In genomic region chr6:7139835-7140470, GRCh38 we compare ENCODE assay signal across 8 cellular contexts. TPM values are rescaled to one million over a fixed set of nuclear protein-coding genes. Genes with fewer than 3 reads are reported as not detected.
DNase-seq lines count a peak whose midpoint lies in the region; ATAC-seq and TF ChIP-seq lines count a peak whose summit lies in the region.

No MANE protein-coding gene starts in this region.

- H3K27me3 ChIP-seq in tibial artery = no peaks in the 10 kb centered on the region

- peak overlapping the region; percentile 82 for H3K4me3 Mint-ChIP-seq in activated T-cell treated with anti-CD3 and anti-CD28 coated beads, Interleukin-2, amount 50 U/mL, for 4 hours
- H3K4me3 Mint-ChIP-seq in activated CD8-positive, alpha-beta T cell treated with anti-CD3 and anti-CD28 coated beads for 36 hours = peak overlapping the region; percentile 76

- intact Hi-C loops in activated CD8-positive, alpha-beta T cell treated with anti-CD3 and anti-CD28 coated beads for 36 hours (cut with micrococcal nuclease) = no loop called here
- intact Hi-C loops in tibial artery (cut with DNase I; ENCODE audit: low total_unique reads) = loop anchor here (2.0 to 5.0 kb wide), 3 partner anchors 31 to 308 kb away; no protein-coding TSS in a partner anchor

- CTCF ChIA-PET in activated CD8-positive, alpha-beta T cell treated with anti-CD3 and anti-CD28 coated beads for 36 hours (lab: Charles Lee) = no interaction called here

- H3K4me1 Mint-ChIP-seq in activated T-cell treated with anti-CD3 and anti-CD28 coated beads, Interleukin-2, amount 50 U/mL, for 4 hours (ENCODE audit: low read depth) = peaks cover 70% of the 10 kb centered on the region
- H3K4me1 Mint-ChIP-seq in activated CD8-positive, alpha-beta T cell treated with anti-CD3 and anti-CD28 coated beads for 36 hours (ENCODE audit: low read depth) = peaks cover 80% of the 10 kb centered on the region

- in situ Hi-C loops in GM13976 (cut with MboI; ENCODE audit: low sequenced_read_pairs, unreplicated experiment) = no loop called here

- POLR2A ChIA-PET in activated CD8-positive, alpha-beta T cell treated with anti-CD3 and anti-CD28 coated beads for 36 hours (lab: Charles Lee) = interaction anchor here (1.2 to 2.2 kb wide), 2 partner anchors 11 to 31 kb away, joined by 4 to 10 read pairs; no protein-coding TSS in a partner anchor

- H3K9me3 ChIP-seq in tibial artery = no peaks in the 10 kb centered on the region

- TF ChIP-seq CTCF in activated CD8-positive, alpha-beta T cell treated with anti-CD3 and anti-CD28 coated beads for 36 hours (IDR thresholded peaks at IDR 0.05) = no peak
- TF ChIP-seq CTCF in tibial artery (IDR thresholded peaks at IDR 0.05) = no peak
- TF ChIP-seq CTCF in GM13976 (IDR thresholded peaks at IDR 0.05; ENCODE audit: borderline replicate concordance, control extremely low read depth, extremely low read depth, insufficient read depth, missing control alignments) = no peak

- no peaks in the 10 kb centered on the region for H3K27me3 Mint-ChIP-seq in activated T-cell treated with anti-CD3 and anti-CD28 coated beads, Interleukin-2, amount 50 U/mL, for 4 hours (ENCODE audit: low read depth)
- no peaks in the 10 kb centered on the region for H3K27me3 Mint-ChIP-seq in activated CD8-positive, alpha-beta T cell treated with anti-CD3 and anti-CD28 coated beads for 36 hours

- no peaks in the 10 kb centered on the region for H3K36me3 ChIP-seq in tibial artery

- H3K27ac Mint-ChIP-seq in activated CD8-positive, alpha-beta T cell treated with anti-CD3 and anti-CD28 coated beads for 36 hours = peak overlapping the region; percentile 87

- no peaks in the 10 kb centered on the region for H3K36me3 Mint-ChIP-seq in activated T-cell treated with anti-CD3 and anti-CD28 coated beads, Interleukin-2, amount 50 U/mL, for 4 hours (ENCODE audit: insufficient read depth)
- H3K36me3 Mint-ChIP-seq in activated CD8-positive, alpha-beta T cell treated with anti-CD3 and anti-CD28 coated beads for 36 hours (ENCODE audit: low read depth) = peaks cover 1% of the 10 kb centered on the region

- peak overlapping the region in 1 of 2 donors; percentile 66 for H3K4me3 ChIP-seq in tibial artery

- ATAC-seq in activated T-cell treated with anti-CD3 and anti-CD28 coated beads, Interleukin-2, amount 50 U/mL, for 4 hours = no peak
- ATAC-seq in activated CD8-positive, alpha-beta T cell treated with anti-CD3 and anti-CD28 coated beads for 36 hours = no peak
- ATAC-seq in left lobe of liver (peak; percentile 11), GM18861 (IDR thresholded peaks at IDR 0.05; ENCODE audit: unreplicated experiment) (no peak)

- H3K27ac ChIP-seq in tibial artery = peak overlapping the region; percentile 92 to 97

- peaks cover 0 to 37% (median 19%) of the 10 kb centered on the region in 4 donors for H3K4me1 ChIP-seq in tibial artery

- DNase-seq in activated T-cell treated with anti-CD3 and anti-CD28 coated beads, Interleukin-2, amount 50 U/mL, for 4 hours = no peak
- DNase-seq in activated T-cell treated with anti-CD3 and anti-CD28 coated beads, Interleukin-2, amount 50 U/mL, for 48 hours = no peak
- no peak for DNase-seq in activated CD8-positive, alpha-beta T cell treated with anti-CD3 and anti-CD28 coated beads for 36 hours
- DNase-seq in left lobe of liver (ENCODE audit: low spot score) = no peak
- DNase-seq in tibial artery = no peak
- no peak for DNase-seq in GM13976 (ENCODE audit: low spot score)
- no peak for DNase-seq in SK-N-DZ (ENCODE audit: low spot score)

- no peaks in the 10 kb centered on the region for H3K9me3 Mint-ChIP-seq in activated T-cell treated with anti-CD3 and anti-CD28 coated beads, Interleukin-2, amount 50 U/mL, for 4 hours
- H3K9me3 Mint-ChIP-seq in activated CD8-positive, alpha-beta T cell treated with anti-CD3 and anti-CD28 coated beads for 36 hours = no peaks in the 10 kb centered on the region

RNA-seq across cellular contexts. Expression of gene RREB1, which starts 32.2 kb away (rescaled TPM):
- 10 to 100 TPM; 18.5 to 20.7 (median 19.2) TPM for total RNA-seq in activated T-cell treated with anti-CD3 and anti-CD28 coated beads, Interleukin-2, amount 50 U/mL, for 4 hours
- total RNA-seq in activated CD8-positive, alpha-beta T cell treated with anti-CD3 and anti-CD28 coated beads for 36 hours = 10 to 100 TPM; 18.7 to 19.7 TPM
- 43.3 TPM for total RNA-seq in left lobe of liver
- polyA plus RNA-seq in SK-N-DZ (2014; cell fraction: cytosol; rRNA removed) = 0.13 TPM in 1 of 2 replicates, not detected in the other
- not detected in 2 replicates for polyA plus RNA-seq in SK-N-DZ (2014; cell fraction: nucleus; rRNA removed)
